ENCODE assay signal across 8 cellular contexts in the genomic region with DNA sequence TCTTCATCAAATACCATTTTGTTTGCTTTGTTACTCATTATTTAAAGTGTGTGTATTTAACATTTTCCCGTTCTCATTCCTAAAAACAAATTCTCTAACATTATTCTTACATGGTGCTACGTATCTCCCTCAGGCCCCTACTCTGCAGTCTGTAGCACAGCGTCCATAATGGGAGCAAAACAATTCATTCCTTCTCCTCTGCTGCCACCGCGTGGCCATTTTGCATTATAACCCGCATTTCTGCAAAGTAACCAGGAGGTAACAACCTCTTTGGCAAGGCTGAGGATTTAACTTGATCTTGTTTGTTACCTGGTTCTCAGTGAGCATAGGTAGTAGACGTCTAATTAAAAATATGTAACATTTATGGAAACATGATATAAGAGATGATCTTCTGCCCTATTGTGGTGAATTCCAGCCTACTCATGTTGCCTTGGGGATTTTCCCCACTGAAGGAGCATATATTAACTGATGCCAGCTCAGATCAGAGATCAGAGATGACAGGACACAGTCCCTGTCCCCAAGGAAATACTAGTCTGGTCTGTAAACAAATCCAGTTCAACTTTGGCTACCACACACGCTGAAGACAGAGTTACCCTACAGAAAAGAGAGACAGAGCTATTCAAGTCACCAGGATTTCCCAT. TPM values are rescaled to one million over a fixed set of nuclear protein-coding genes. Genes with fewer than 3 reads are reported as not detected.
DNase-seq lines count a peak whose midpoint lies in the region; ATAC-seq, FAIRE-seq and TF ChIP-seq lines count a peak whose summit lies in the region.

No MANE protein-coding gene starts in this region.

- peak; percentile 82 for TF ChIP-seq RAD21 in HepG2 (CRISPR knock-in tag; IDR thresholded peaks at IDR 0.05)

- no peak overlapping the region for H3K27ac ChIP-seq in colonic mucosa
- H3K27ac ChIP-seq in HepG2 (ENCODE audit: extremely low read length, insufficient read depth, low read length), result no peak overlapping the region

- DNase-seq in AML-193 (lab: John Stamatoyannopoulos, UW) (peak; percentile 56), NCI-H524 treated with DMSO at 0.1 percent for 48 hours (lab: John Stamatoyannopoulos, UW) (peak; percentile 13), colonic mucosa (peak; percentile 71), HepG2 (ENCODE audit: low spot score) (peak; percentile 75)
- peak; percentile 84 for DNase-seq in activated CD4-positive, alpha-beta T cell treated with anti-CD3 and anti-CD28 coated beads for 48 hours
- DNase-seq in stimulated activated CD4-positive, alpha-beta T cell treated with anti-CD3 and anti-CD28 coated beads, TNF-alpha, amount 100 ng/mL, for 48 hours (ENCODE audit: low read depth in 3 of 3), result peak; percentile 50 to 52 (median 50)

- peak; percentile 96 for FAIRE-seq in HepG2 (lab: Jason Lieb, UNC)

- TF ChIP-seq EP300 in HepG2 (IDR thresholded peaks at IDR 0.05; ENCODE audit: low read depth in 2 of 2, low read length in 2 of 2), result no peak
- TF ChIP-seq EP300 in HepG2 (CRISPR knock-in tag; IDR thresholded peaks at IDR 0.05; ENCODE audit: borderline replicate concordance), result no peak

- ATAC-seq in GM19035 (IDR thresholded peaks at IDR 0.05; ENCODE audit: unreplicated experiment) (peak; percentile 92), HG03460 (IDR thresholded peaks at IDR 0.05; ENCODE audit: unreplicated experiment) (peak; percentile 80), HepG2 (peak; percentile 93)

- H3K4me1 ChIP-seq in colonic mucosa (no peaks in the 10 kb centered on the region), HepG2 (ENCODE audit: insufficient read depth, low read length) (peaks cover 27% of the 10 kb centered on the region)

- H3K9ac ChIP-seq in colonic mucosa (ENCODE audit: low read depth in 2 of 2, low read length in 2 of 2), result no peak overlapping the region
- no peak overlapping the region for H3K9ac ChIP-seq in HepG2 (ENCODE audit: insufficient read depth, low read depth, low read length)

- in situ Hi-C loops in HepG2 (cut with HindIII; ENCODE audit: extremely low pct_ligation_motif_present, low pct_unique_long_range_greater_than_20kb), result loop anchor here (5.0 to 25.0 kb wide), 3 partner anchors 343 to 706 kb away; a partner anchor contains a TSS

- H3K9me3 ChIP-seq in colonic mucosa, result no peaks in the 10 kb centered on the region
- H3K9me3 ChIP-seq in HepG2 (ENCODE audit: low read length), result no peaks in the 10 kb centered on the region

- 2% methylated on average over 8 of the region's 8 CpGs for WGBS in HepG2 (ENCODE audit: low lambda C conversion rate)

- CTCF ChIA-PET in HepG2 (lab: Yijun Ruan, JAX; ENCODE audit: low intra/inter-chr PET ratio, low total read pairs), result interaction anchor here (0.6 to 3.6 kb wide), 3 partner anchors 346 to 685 kb away, joined by 3 to 49 read pairs (median 5); no protein-coding TSS in a partner anchor

- H3K36me3 ChIP-seq in colonic mucosa, result no peaks in the 10 kb centered on the region
- H3K36me3 ChIP-seq in HepG2 (replicated peaks in 1 of 2; ENCODE audit: control insufficient read depth in 1 of 2, insufficient read depth in 2 of 2, low read length in 2 of 2), result no peaks in the 10 kb centered on the region

- intact Hi-C loops in colonic mucosa (cut with DNase I) (loop anchor here (2.0 kb wide), 1 partner anchor 346 kb away; no protein-coding TSS in a partner anchor), HepG2 (cut with micrococcal nuclease; ENCODE audit: unreplicated experiment) (loop anchor here (1.0 to 5.0 kb wide), 3 partner anchors 347 to 713 kb away; no protein-coding TSS in a partner anchor)

- no peaks in the 10 kb centered on the region for H3K27me3 ChIP-seq in colonic mucosa
- H3K27me3 ChIP-seq in HepG2 (ENCODE audit: control insufficient read depth in 1 of 2, insufficient read depth in 2 of 2, low read length in 2 of 2), result no peaks in the 10 kb centered on the region

- peak overlapping the region; percentile 48 for H3K4me2 ChIP-seq in HepG2 (ENCODE audit: low read depth, low read length)

- BruUV-seq in HepG2 (replicated peaks; lab: Mats Ljungman, UMichigan), result no TSS peak

- POLR2A ChIA-PET in HepG2 (lab: Yijun Ruan, JAX), result no interaction called here

- H3K4me3 ChIP-seq in colonic mucosa (no peak overlapping the region), HepG2 (replicated peaks in 1 of 3; ENCODE audit: insufficient read depth in 1 of 3, low read depth in 2 of 3, low read length in 3 of 3) (no peak overlapping the region)

- H4K20me1 ChIP-seq in HepG2 (ENCODE audit: insufficient read depth, low read length), result no peaks in the 10 kb centered on the region

- H2AFZ ChIP-seq in HepG2 (ENCODE audit: low read length), result no peak overlapping the region

- TF ChIP-seq POLR2A in HepG2 (IDR thresholded peaks at IDR 0.05; ENCODE audit: insufficient read depth in 1 of 2, low read depth in 2 of 2, low read length in 2 of 2), result no peak

- H3K79me2 ChIP-seq in HepG2 (ENCODE audit: insufficient read depth, low read length), result no peaks in the 10 kb centered on the region

- TF ChIP-seq CTCF in colonic mucosa (IDR thresholded peaks at IDR 0.05) (peak; percentile 74), HepG2 (CRISPR knock-in tag; IDR thresholded peaks at IDR 0.05) (peak; percentile 93)

RNA-seq across cellular contexts. Expression of a gene that starts 10.5 kb away (rescaled TPM):
- not detected for total RNA-seq in colonic mucosa
- not detected in 2 replicates for total RNA-seq in HepG2 (2016; rRNA removed; fragmentation: Illumina TruSeq; extraction: Trizol)
- not detected in 2 replicates for total RNA-seq in HepG2 (2016; cell fraction: cytosol; rRNA removed; fragmentation: Illumina TruSeq; extraction: Trizol; ENCODE audit: low read depth)
- not detected in 2 replicates for total RNA-seq in HepG2 (2016; cell fraction: insoluble cytoplasmic fraction; rRNA removed; fragmentation: Illumina TruSeq; extraction: Trizol)
- not detected in 2 replicates for total RNA-seq in HepG2 (2016; cell fraction: membrane; rRNA removed; fragmentation: Illumina TruSeq; extraction: Trizol)
- not detected in 2 replicates for total RNA-seq in HepG2 (2016; cell fraction: nucleus; rRNA removed; fragmentation: Illumina TruSeq; extraction: Trizol)
- not detected in 2 replicates for polyA plus RNA-seq in HepG2 (2011; rRNA removed)
- polyA plus RNA-seq in HepG2 (2011; cell fraction: cytosol; rRNA removed), result not detected in 2 replicates
- polyA plus RNA-seq in HepG2 (2011; cell fraction: nucleus; rRNA removed), result not detected in 2 replicates
- not detected in 2 replicates for polyA plus RNA-seq in HepG2 (2012)
- polyA plus RNA-seq in HepG2 (2016; cell fraction: cytosol; fragmentation: Illumina TruSeq; extraction: Trizol; ENCODE audit: low read depth), result not detected in 2 replicates
- polyA plus RNA-seq in HepG2 (2016; cell fraction: insoluble cytoplasmic fraction; fragmentation: Illumina TruSeq; extraction: Trizol; ENCODE audit: low read depth), result not detected in 2 replicates
- not detected in 2 replicates for polyA plus RNA-seq in HepG2 (2016; cell fraction: membrane; fragmentation: Illumina TruSeq; extraction: Trizol; ENCODE audit: low read depth)
- polyA plus RNA-seq in HepG2 (2016; cell fraction: nucleus; fragmentation: Illumina TruSeq; extraction: Trizol; ENCODE audit: insufficient read depth, low read depth), result not detected in 2 replicates
- not detected in 2 replicates for polyA minus RNA-seq in HepG2 (2011; rRNA and poly(A)+ RNA removed; ENCODE audit: low replicate concordance)
- polyA minus RNA-seq in HepG2 (2011; cell fraction: cytosol; rRNA and poly(A)+ RNA removed), result not detected in 2 replicates
- not detected in 2 replicates for polyA minus RNA-seq in HepG2 (2011; cell fraction: nucleus; rRNA and poly(A)+ RNA removed)

RNA-seq across cellular contexts. Expression of a gene that starts 18.0 kb away (rescaled TPM):
- total RNA-seq in colonic mucosa (10 to 100 TPM; 14.9 to 16.2 TPM), HepG2 (2016; rRNA removed; fragmentation: Illumina TruSeq; extraction: Trizol) (21.6 and 35.2 TPM in 2 replicates)
- total RNA-seq in HepG2 (2016; cell fraction: cytosol; rRNA removed; fragmentation: Illumina TruSeq; extraction: Trizol; ENCODE audit: low read depth), result 3.4 and 4.1 TPM in 2 replicates
- total RNA-seq in HepG2 (2016; cell fraction: insoluble cytoplasmic fraction; rRNA removed; fragmentation: Illumina TruSeq; extraction: Trizol), result 20.0 and 33.9 TPM in 2 replicates
- total RNA-seq in HepG2 (2016; cell fraction: membrane; rRNA removed; fragmentation: Illumina TruSeq; extraction: Trizol), result 8.2 and 9.2 TPM in 2 replicates
- 9.3 and 10.7 TPM in 2 replicates for total RNA-seq in HepG2 (2016; cell fraction: nucleus; rRNA removed; fragmentation: Illumina TruSeq; extraction: Trizol)
- polyA plus RNA-seq in HepG2 (2011; rRNA removed), result 4.8 and 6.1 TPM in 2 replicates
- polyA plus RNA-seq in HepG2 (2011; cell fraction: cytosol; rRNA removed), result 4.8 and 5.4 TPM in 2 replicates
- polyA plus RNA-seq in HepG2 (2011; cell fraction: nucleus; rRNA removed), result 1.8 and 2.9 TPM in 2 replicates
- 11.2 and 11.9 TPM in 2 replicates for polyA plus RNA-seq in HepG2 (2012)
- 1.2 and 1.4 TPM in 2 replicates for polyA plus RNA-seq in HepG2 (2016; cell fraction: cytosol; fragmentation: Illumina TruSeq; extraction: Trizol; ENCODE audit: low read depth)
- polyA plus RNA-seq in HepG2 (2016; cell fraction: insoluble cytoplasmic fraction; fragmentation: Illumina TruSeq; extraction: Trizol; ENCODE audit: low read depth), result 24.9 and 34.1 TPM in 2 replicates
- polyA plus RNA-seq in HepG2 (2016; cell fraction: membrane; fragmentation: Illumina TruSeq; extraction: Trizol; ENCODE audit: low read depth), result 3.8 and 3.9 TPM in 2 replicates
- polyA plus RNA-seq in HepG2 (2016; cell fraction: nucleus; fragmentation: Illumina TruSeq; extraction: Trizol; ENCODE audit: insufficient read depth, low read depth), result 10.9 and 12.3 TPM in 2 replicates
- 7.3 and 25.2 TPM in 2 replicates for polyA minus RNA-seq in HepG2 (2011; rRNA and poly(A)+ RNA removed; ENCODE audit: low replicate concordance)
- 11.0 and 12.0 TPM in 2 replicates for polyA minus RNA-seq in HepG2 (2011; cell fraction: cytosol; rRNA and poly(A)+ RNA removed)
- polyA minus RNA-seq in HepG2 (2011; cell fraction: nucleus; rRNA and poly(A)+ RNA removed), result 3.3 and 6.3 TPM in 2 replicates

RNA-seq across cellular contexts. Expression of a gene that starts 21.7 kb away (rescaled TPM):
- total RNA-seq in colonic mucosa (not detected), HepG2 (2016; rRNA removed; fragmentation: Illumina TruSeq; extraction: Trizol) (not detected in 2 replicates)
- not detected in 2 replicates for total RNA-seq in HepG2 (2016; cell fraction: cytosol; rRNA removed; fragmentation: Illumina TruSeq; extraction: Trizol; ENCODE audit: low read depth)
- total RNA-seq in HepG2 (2016; cell fraction: insoluble cytoplasmic fraction; rRNA removed; fragmentation: Illumina TruSeq; extraction: Trizol), result not detected in 2 replicates
- total RNA-seq in HepG2 (2016; cell fraction: membrane; rRNA removed; fragmentation: Illumina TruSeq; extraction: Trizol), result not detected in 2 replicates
- not detected in 2 replicates for total RNA-seq in HepG2 (2016; cell fraction: nucleus; rRNA removed; fragmentation: Illumina TruSeq; extraction: Trizol)
- not detected in 2 replicates for polyA plus RNA-seq in HepG2 (2011; rRNA removed)
- not detected in 2 replicates for polyA plus RNA-seq in HepG2 (2011; cell fraction: cytosol; rRNA removed)
- polyA plus RNA-seq in HepG2 (2011; cell fraction: nucleus; rRNA removed), result not detected in 2 replicates
- not detected in 2 replicates for polyA plus RNA-seq in HepG2 (2012)
- polyA plus RNA-seq in HepG2 (2016; cell fraction: cytosol; fragmentation: Illumina TruSeq; extraction: Trizol; ENCODE audit: low read depth), result not detected in 2 replicates
- not detected in 2 replicates for polyA plus RNA-seq in HepG2 (2016; cell fraction: insoluble cytoplasmic fraction; fragmentation: Illumina TruSeq; extraction: Trizol; ENCODE audit: low read depth)
- not detected in 2 replicates for polyA plus RNA-seq in HepG2 (2016; cell fraction: membrane; fragmentation: Illumina TruSeq; extraction: Trizol; ENCODE audit: low read depth)
- not detected in 2 replicates for polyA plus RNA-seq in HepG2 (2016; cell fraction: nucleus; fragmentation: Illumina TruSeq; extraction: Trizol; ENCODE audit: insufficient read depth, low read depth)
- not detected in 2 replicates for polyA minus RNA-seq in HepG2 (2011; rRNA and poly(A)+ RNA removed; ENCODE audit: low replicate concordance)
- not detected in 2 replicates for polyA minus RNA-seq in HepG2 (2011; cell fraction: cytosol; rRNA and poly(A)+ RNA removed)
- not detected in 2 replicates for polyA minus RNA-seq in HepG2 (2011; cell fraction: nucleus; rRNA and poly(A)+ RNA removed)

Comparison
In these comparisons a context has a peak if more than half of its experiments do, and no peak if none do; other contexts are left out.
1. DNase-seq: peak in every context shown above with its lines; median percentile 84 in activated CD4-positive, alpha-beta T cell treated with anti-CD3 and anti-CD28 coated beads for 48 hours; 75 in HepG2; 71 in colonic mucosa; 56 in AML-193; 50 in stimulated activated CD4-positive, alpha-beta T cell treated with anti-CD3 and anti-CD28 coated beads, TNF-alpha, amount 100 ng/mL, for 48 hours; 13 in NCI-H524 treated with DMSO at 0.1 percent for 48 hours.